Comparison of ENCODE assay signal across 20 cellular contexts in the genomic region with DNA sequence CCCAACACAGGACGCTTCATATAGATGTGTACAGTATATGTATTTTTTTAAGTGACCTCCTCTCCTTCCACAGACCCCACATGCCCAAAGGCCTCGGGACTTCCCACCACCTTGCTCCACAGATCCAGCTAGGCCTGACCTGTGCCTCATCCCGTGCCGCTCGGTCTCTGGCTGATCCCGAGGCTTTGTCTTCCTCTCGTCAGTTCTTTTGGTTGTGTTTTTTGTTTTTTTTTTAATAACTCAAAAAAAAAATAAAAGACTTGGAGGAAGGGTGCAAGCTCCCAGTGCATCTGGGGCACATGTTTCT. TPM values are rescaled to one million over a fixed set of nuclear protein-coding genes. Genes with fewer than 3 reads are reported as not detected.
A peak's percentile ranks its signal among the peaks of the same experiment; 100 is the strongest.
DNase-seq lines count a peak whose midpoint lies in the region; ATAC-seq and TF ChIP-seq lines count a peak whose summit lies in the region.
"Had no signal": no experiment of that assay in that cellular context is flagged by ENCODE, and none has a peak within 500 bp of the region (broad histone marks: within the 10 kb centered on the region; RNA-seq: fewer than 3 reads in every experiment).

No MANE protein-coding gene starts in this region.

- no peak overlapping the region for H3K4me3 ChIP-seq in psoas muscle
- H3K4me3 ChIP-seq: BLaER1, prostate gland had no signal

- no peaks in the 10 kb centered on the region for H3K9me3 Mint-ChIP-seq in activated CD4-positive, alpha-beta memory T cell treated with anti-CD3 and anti-CD28 coated beads, Interleukin-2, amount 10 ng/mL, durations not matched to agents 7 days and 5 days
- no peaks in the 10 kb centered on the region for H3K9me3 Mint-ChIP-seq in activated CD4-positive, alpha-beta memory T cell treated with anti-CD3 and anti-CD28 coated beads for 36 hours
- H3K9me3 Mint-ChIP-seq in activated B cell treated with CpG ODN at 0.5 μM for 24 hours, result no peaks in the 10 kb centered on the region
- peaks cover 0 to 17% (median 0%) of the 10 kb centered on the region in 7 donors for H3K9me3 Mint-ChIP-seq in naive B cell

- no peak for DNase-seq in activated CD4-positive, alpha-beta memory T cell treated with anti-CD3 and anti-CD28 coated beads, Interleukin-2, amount 10 ng/mL, durations not matched to agents 7 days and 5 days
- DNase-seq in activated CD4-positive, alpha-beta memory T cell treated with anti-CD3 and anti-CD28 coated beads for 36 hours, result no peak
- DNase-seq in activated B cell treated with CpG ODN at 0.5 μM for 24 hours, result no peak
- DNase-seq in naive B cell, result peak; percentile 70
- no peak for DNase-seq in DMS114 treated with DMSO at 0.1 percent for 48 hours (lab: John Stamatoyannopoulos, UW; ENCODE audit: unreplicated experiment)
- DNase-seq in GM03348 (ENCODE audit: low spot score), result no peak
- DNase-seq in psoas muscle, result no peak
- DNase-seq: 8988T; activated CD4-positive, CD25-positive, alpha-beta regulatory T cell treated with anti-CD3 and anti-CD28 coated beads, Interleukin-2, amount 50 U/mL, for 72 hours; activated CD8-positive, alpha-beta memory T cell treated with anti-CD3 and anti-CD28 coated beads, Interleukin-2, amount 50 U/mL, for 4 hours; H7; KBM-7; NCI-H2029 treated with DMSO at 0.1 percent for 48 hours; NCI-H524; SHP77 treated with DMSO at 0.1 percent for 48 hours; stimulated activated naive CD4-positive, alpha-beta T cell treated with Interleukin-2 at 50 U/mL for 16 hours had no signal

- intact Hi-C loops in activated CD4-positive, alpha-beta memory T cell treated with anti-CD3 and anti-CD28 coated beads for 36 hours (cut with micrococcal nuclease), result no loop called here
- intact Hi-C loops in activated B cell treated with CpG ODN at 0.5 μM for 24 hours (cut with micrococcal nuclease), result no loop called here
- intact Hi-C loops in psoas muscle (cut with DNase I), result no loop called here

- WGBS in psoas muscle, 3 donors, result 80 to 89% (median 86%) methylated on average over 7 of the region's 7 CpGs

- no peaks in the 10 kb centered on the region for H3K4me1 Mint-ChIP-seq in activated CD4-positive, alpha-beta memory T cell treated with anti-CD3 and anti-CD28 coated beads, Interleukin-2, amount 10 ng/mL, durations not matched to agents 7 days and 5 days
- H3K4me1 Mint-ChIP-seq in activated CD4-positive, alpha-beta memory T cell treated with anti-CD3 and anti-CD28 coated beads for 36 hours (ENCODE audit: low read depth), result no peaks in the 10 kb centered on the region
- peaks cover 51% of the 10 kb centered on the region for H3K4me1 Mint-ChIP-seq in activated B cell treated with CpG ODN at 0.5 μM for 24 hours
- peaks cover 61 to 80% (median 66%) of the 10 kb centered on the region in 3 donors for H3K4me1 Mint-ChIP-seq in naive B cell

- peak; percentile 12 for ATAC-seq in GM18511 (IDR thresholded peaks at IDR 0.05; ENCODE audit: unreplicated experiment)
- no peak for ATAC-seq in activated B cell treated with CpG ODN at 0.5 μM for 24 hours (ENCODE audit: low read depth)
- ATAC-seq in naive B cell (ENCODE audit: low read depth in 2 of 2), result peak; percentile 2 to 6
- no peak for ATAC-seq in psoas muscle
- ATAC-seq: left ventricle myocardium superior had no signal

- CTCF ChIA-PET in activated CD4-positive, alpha-beta memory T cell treated with anti-CD3 and anti-CD28 coated beads, Interleukin-2, amount 10 ng/mL, durations not matched to agents 7 days and 5 days (lab: Charles Lee), result interaction anchor here (1.0 to 1.8 kb wide), 4 partner anchors 10 to 36 kb away, joined by 3 to 6 read pairs (median 4); a partner anchor contains a TSS
- CTCF ChIA-PET in activated CD4-positive, alpha-beta memory T cell treated with anti-CD3 and anti-CD28 coated beads for 36 hours (lab: Charles Lee), result interaction anchor here (1.7 to 3.9 kb wide), 4 partner anchors 11 to 36 kb away, joined by 5 to 28 read pairs (median 12); a partner anchor contains a TSS
- CTCF ChIA-PET in activated B cell treated with CpG ODN at 0.5 μM for 24 hours (lab: Charles Lee), result interaction anchor here (10.0 kb wide), 1 partner anchor 34 kb away, joined by 175 read pairs; no protein-coding TSS in a partner anchor

- H3K4me1 ChIP-seq in psoas muscle, result no peaks in the 10 kb centered on the region
- H3K4me1 ChIP-seq: prostate gland had no signal

- H3K27me3 ChIP-seq in psoas muscle (ENCODE audit: insufficient read depth in 3 of 3, low read length in 2 of 3), result no peaks in the 10 kb centered on the region
- H3K27me3 ChIP-seq: BLaER1 had no signal

- TF ChIP-seq CTCF in activated B cell treated with CpG ODN at 0.5 μM for 24 hours (IDR thresholded peaks at IDR 0.05), result no peak
- no peak for TF ChIP-seq CTCF in psoas muscle (IDR thresholded peaks at IDR 0.05)

- POLR2A ChIA-PET in activated CD4-positive, alpha-beta memory T cell treated with anti-CD3 and anti-CD28 coated beads, Interleukin-2, amount 10 ng/mL, durations not matched to agents 7 days and 5 days (lab: Charles Lee), result interaction anchor here (0.6 to 6.4 kb wide), 6 partner anchors 9 to 900 kb away, joined by 3 to 74 read pairs (median 6); a partner anchor contains a TSS
- POLR2A ChIA-PET in activated CD4-positive, alpha-beta memory T cell treated with anti-CD3 and anti-CD28 coated beads for 36 hours (lab: Charles Lee), result interaction anchor here (1.0 kb wide), 1 partner anchor 12 kb away, joined by 5 read pairs; a partner anchor contains a TSS
- POLR2A ChIA-PET in activated B cell treated with CpG ODN at 0.5 μM for 24 hours (lab: Charles Lee), result interaction anchor here (0.7 to 30.4 kb wide), 12 partner anchors 26 to 717 kb away, joined by 3 to 2478 read pairs (median 4); a partner anchor contains a TSS

- H3K27me3 Mint-ChIP-seq in activated CD4-positive, alpha-beta memory T cell treated with anti-CD3 and anti-CD28 coated beads, Interleukin-2, amount 10 ng/mL, durations not matched to agents 7 days and 5 days, result no peaks in the 10 kb centered on the region
- no peaks in the 10 kb centered on the region for H3K27me3 Mint-ChIP-seq in activated CD4-positive, alpha-beta memory T cell treated with anti-CD3 and anti-CD28 coated beads for 36 hours
- H3K27me3 Mint-ChIP-seq in activated B cell treated with CpG ODN at 0.5 μM for 24 hours (no peaks in the 10 kb centered on the region), naive B cell (peaks cover 0 to 13% (median 0%) of the 10 kb centered on the region in 3 donors)

- no peak overlapping the region for H3K27ac ChIP-seq in psoas muscle
- H3K27ac ChIP-seq: prostate gland had no signal

- H3K9me3 ChIP-seq in psoas muscle, result no peaks in the 10 kb centered on the region
- H3K9me3 ChIP-seq: BLaER1, prostate gland had no signal

- no peak overlapping the region for H3K4me3 Mint-ChIP-seq in activated CD4-positive, alpha-beta memory T cell treated with anti-CD3 and anti-CD28 coated beads, Interleukin-2, amount 10 ng/mL, durations not matched to agents 7 days and 5 days
- H3K4me3 Mint-ChIP-seq in activated CD4-positive, alpha-beta memory T cell treated with anti-CD3 and anti-CD28 coated beads for 36 hours, result no peak overlapping the region
- H3K4me3 Mint-ChIP-seq in activated B cell treated with CpG ODN at 0.5 μM for 24 hours (peak overlapping the region; percentile 55), naive B cell (peak overlapping the region; percentile 53 to 96 (median 72))

- peak overlapping the region; percentile 56 for H3K27ac Mint-ChIP-seq in activated CD4-positive, alpha-beta memory T cell treated with anti-CD3 and anti-CD28 coated beads, Interleukin-2, amount 10 ng/mL, durations not matched to agents 7 days and 5 days
- H3K27ac Mint-ChIP-seq in activated CD4-positive, alpha-beta memory T cell treated with anti-CD3 and anti-CD28 coated beads for 36 hours, result no peak overlapping the region
- H3K27ac Mint-ChIP-seq in activated B cell treated with CpG ODN at 0.5 μM for 24 hours (peak overlapping the region; percentile 80), naive B cell (peak overlapping the region; percentile 94 to 100 (median 98))

- peaks cover 5 to 89% of the 10 kb centered on the region in 2 donors for H3K36me3 ChIP-seq in psoas muscle (ENCODE audit: insufficient read depth in 1 of 2, low read depth in 1 of 2)

- H3K36me3 Mint-ChIP-seq in activated CD4-positive, alpha-beta memory T cell treated with anti-CD3 and anti-CD28 coated beads, Interleukin-2, amount 10 ng/mL, durations not matched to agents 7 days and 5 days (ENCODE audit: low read depth), result peaks cover 61% of the 10 kb centered on the region
- H3K36me3 Mint-ChIP-seq in activated CD4-positive, alpha-beta memory T cell treated with anti-CD3 and anti-CD28 coated beads for 36 hours, result peaks cover 48% of the 10 kb centered on the region
- H3K36me3 Mint-ChIP-seq in activated B cell treated with CpG ODN at 0.5 μM for 24 hours (ENCODE audit: low read depth) (peaks cover 88% of the 10 kb centered on the region), naive B cell (peaks cover 27 to 29% of the 10 kb centered on the region in 2 donors)

RNA-seq across cellular contexts. Expression of a gene that starts 12.7 kb away (rescaled TPM):
- 1,000 to 10,000 TPM; 1,158 to 1,180 TPM for total RNA-seq in activated CD4-positive, alpha-beta memory T cell treated with anti-CD3 and anti-CD28 coated beads, Interleukin-2, amount 10 ng/mL, durations not matched to agents 7 days and 5 days
- 100 to 1,000 TPM; 251 to 254 TPM for total RNA-seq in activated CD4-positive, alpha-beta memory T cell treated with anti-CD3 and anti-CD28 coated beads for 36 hours
- total RNA-seq in activated B cell treated with CpG ODN at 0.5 μM for 24 hours, result 5,323 and 5,628 TPM in 2 replicates
- over 10,000 TPM; 22,737 to 35,313 (median 25,671) TPM for polyA plus RNA-seq in naive B cell (ENCODE audit: low read depth in 6 of 6)
- 100 to 1,000 TPM in 3 of 4 donors, 10 to 100 TPM in 1; 72.5 to 299 (median 156) TPM for total RNA-seq in psoas muscle
- 10 to 100 TPM; 66.5 to 92.0 (median 83.7) TPM for polyA plus RNA-seq in psoas muscle

RNA-seq across cellular contexts. Expression of a gene that starts 42.5 kb away (rescaled TPM):
- total RNA-seq in activated CD4-positive, alpha-beta memory T cell treated with anti-CD3 and anti-CD28 coated beads, Interleukin-2, amount 10 ng/mL, durations not matched to agents 7 days and 5 days, result 10 to 100 TPM; 52.8 to 53.0 TPM
- 10 to 100 TPM; 91.3 to 95.0 TPM for total RNA-seq in activated CD4-positive, alpha-beta memory T cell treated with anti-CD3 and anti-CD28 coated beads for 36 hours
- 74.7 and 76.1 TPM in 2 replicates for total RNA-seq in activated B cell treated with CpG ODN at 0.5 μM for 24 hours
- 10 to 100 TPM in 2 of 6 donors, 1 to 10 TPM in 4; 5.1 to 31.2 (median 9.3) TPM for polyA plus RNA-seq in naive B cell (ENCODE audit: low read depth in 6 of 6)
- total RNA-seq in psoas muscle, result 10 to 100 TPM; 22.8 to 26.7 (median 23.6) TPM
- 10 to 100 TPM; 18.3 to 25.6 (median 24.2) TPM for polyA plus RNA-seq in psoas muscle

RNA-seq across cellular contexts. Expression of a gene that starts 49.6 kb away (rescaled TPM):
- 1,000 to 10,000 TPM; 2,316 to 2,367 TPM for total RNA-seq in activated CD4-positive, alpha-beta memory T cell treated with anti-CD3 and anti-CD28 coated beads, Interleukin-2, amount 10 ng/mL, durations not matched to agents 7 days and 5 days
- total RNA-seq in activated CD4-positive, alpha-beta memory T cell treated with anti-CD3 and anti-CD28 coated beads for 36 hours, result 1,000 to 10,000 TPM; 3,748 to 3,882 TPM
- 4,086 and 4,865 TPM in 2 replicates for total RNA-seq in activated B cell treated with CpG ODN at 0.5 μM for 24 hours
- polyA plus RNA-seq in naive B cell (ENCODE audit: low read depth in 6 of 6), result 1,000 to 10,000 TPM; 4,594 to 6,671 (median 5,653) TPM
- total RNA-seq in psoas muscle, result 1,000 to 10,000 TPM in 3 of 4 donors, 100 to 1,000 TPM in 1; 977 to 1,443 (median 1,285) TPM
- 1,000 to 10,000 TPM; 1,999 to 3,049 (median 2,406) TPM for polyA plus RNA-seq in psoas muscle

Comparison
In these comparisons a context has a peak if more than half of its experiments do, and no peak if none do; other contexts are left out.
1. H3K4me3 Mint-ChIP-seq: peak in activated B cell treated with CpG ODN at 0.5 μM for 24 hours (single experiment) and naive B cell (8 of 8); none in activated CD4-positive, alpha-beta memory T cell treated with anti-CD3 and anti-CD28 coated beads, Interleukin-2, amount 10 ng/mL, durations not matched to agents 7 days and 5 days (single experiment) and activated CD4-positive, alpha-beta memory T cell treated with anti-CD3 and anti-CD28 coated beads for 36 hours (single experiment).
2. ATAC-seq: peak in GM18511 (single experiment) and naive B cell (2 of 2); none in activated B cell treated with CpG ODN at 0.5 μM for 24 hours (single experiment) and psoas muscle (0 of 4).